In genomic region chr6:106574729-106575458, GRCh38 we compare ENCODE assay signal across 11 cellular contexts. TPM values are rescaled to one million over a fixed set of nuclear protein-coding genes. Genes with fewer than 3 reads are reported as not detected.
DNase-seq lines count a peak whose midpoint lies in the region.
"Had no signal": no experiment of that assay in that cellular context is flagged by ENCODE, and none has a peak within 500 bp of the region (broad histone marks: within the 10 kb centered on the region; RNA-seq: fewer than 3 reads in every experiment).

No MANE protein-coding gene starts in this region.

- H3K27ac ChIP-seq in temporal lobe (ENCODE audit: low read depth, low read length), result peak overlapping the region; percentile 23
- no peak overlapping the region for H3K27ac ChIP-seq in CD4-positive, alpha-beta memory T cell (ENCODE audit: low read depth, low read length)
- H3K27ac ChIP-seq: BLaER1 had no signal

- no peak overlapping the region for H3K4me3 Mint-ChIP-seq in activated T-cell treated with anti-CD3 and anti-CD28 coated beads, Interleukin-2, amount 50 U/mL, for 24 hours
- H3K4me3 Mint-ChIP-seq in CD4-positive, alpha-beta memory T cell, result no peak overlapping the region

- H3K27me3 ChIP-seq in adipocyte (replicated peaks; ENCODE audit: control insufficient read depth, insufficient read depth, low read length), result no peaks in the 10 kb centered on the region
- no peaks in the 10 kb centered on the region for H3K27me3 ChIP-seq in CD4-positive, alpha-beta memory T cell (ENCODE audit: insufficient read depth, low read length)
- H3K27me3 ChIP-seq: BLaER1 had no signal

- no peak for DNase-seq in activated T-cell treated with anti-CD3 and anti-CD28 coated beads, Interleukin-2, amount 50 U/mL, for 24 hours
- DNase-seq in activated T-cell treated with anti-CD3 and anti-CD28 coated beads, Interleukin-2, amount 50 U/mL, for 1 hour, result no peak
- DNase-seq in adipocyte (ENCODE audit: low read depth) (peak; percentile 70), iris pigment epithelial cell (ENCODE audit: low read depth) (peak; percentile 67), middle frontal gyrus (ENCODE audit: extremely low spot score, low spot score) (no peak), NCI-H128 (lab: John Stamatoyannopoulos, UW; ENCODE audit: unreplicated experiment) (no peak)
- DNase-seq in CD4-positive, alpha-beta memory T cell, result no peak
- DNase-seq: activated CD4-positive, alpha-beta T cell treated with anti-CD3 and anti-CD28 coated beads, Interleukin-2, amount 50 U/mL, for 1 hour; NCI-H1105 treated with DMSO at 0.1 percent for 48 hours had no signal

- H3K9me3 ChIP-seq in adipocyte (ENCODE audit: control insufficient read depth, low read length), result no peaks in the 10 kb centered on the region
- no peaks in the 10 kb centered on the region for H3K9me3 ChIP-seq in CD4-positive, alpha-beta memory T cell (ENCODE audit: control insufficient read depth in 1 of 2, low read length in 2 of 2)
- H3K9me3 ChIP-seq: BLaER1 had no signal

- peaks cover 5% of the 10 kb centered on the region for H3K4me1 Mint-ChIP-seq in activated T-cell treated with anti-CD3 and anti-CD28 coated beads, Interleukin-2, amount 50 U/mL, for 24 hours (ENCODE audit: low read depth)
- H3K4me1 Mint-ChIP-seq in CD4-positive, alpha-beta memory T cell, result no peaks in the 10 kb centered on the region

- H3K9ac ChIP-seq in adipocyte (ENCODE audit: low read length), result no peak overlapping the region
- H3K9ac ChIP-seq: BLaER1 had no signal

- H3K4me3 ChIP-seq in adipocyte (ENCODE audit: low read length), result no peak overlapping the region
- H3K4me3 ChIP-seq in CD4-positive, alpha-beta memory T cell (ENCODE audit: low read length in 2 of 2), result no peak overlapping the region
- H3K4me3 ChIP-seq: BLaER1 had no signal

- H3K9me3 Mint-ChIP-seq in activated T-cell treated with anti-CD3 and anti-CD28 coated beads, Interleukin-2, amount 50 U/mL, for 24 hours, result no peaks in the 10 kb centered on the region
- no peaks in the 10 kb centered on the region for H3K9me3 Mint-ChIP-seq in CD4-positive, alpha-beta memory T cell

- intact Hi-C loops in CD4-positive, alpha-beta memory T cell (cut with micrococcal nuclease), result no loop called here

- CTCF ChIA-PET in CD4-positive, alpha-beta memory T cell (lab: Charles Lee; ENCODE audit: partially characterized antibody), result interaction anchor here (10.1 kb wide), 1 partner anchor 130 kb away, joined by 341 read pairs; no protein-coding TSS in a partner anchor

- no peaks in the 10 kb centered on the region for H3K27me3 Mint-ChIP-seq in activated T-cell treated with anti-CD3 and anti-CD28 coated beads, Interleukin-2, amount 50 U/mL, for 24 hours
- no peaks in the 10 kb centered on the region for H3K27me3 Mint-ChIP-seq in CD4-positive, alpha-beta memory T cell

- peaks cover 14% of the 10 kb centered on the region for H3K4me1 ChIP-seq in adipocyte (ENCODE audit: control insufficient read depth, insufficient read depth, low read length)
- H3K4me1 ChIP-seq in CD4-positive, alpha-beta memory T cell (ENCODE audit: insufficient read depth, low read length), result no peaks in the 10 kb centered on the region

- peaks cover 32% of the 10 kb centered on the region for H3K36me3 Mint-ChIP-seq in activated T-cell treated with anti-CD3 and anti-CD28 coated beads, Interleukin-2, amount 50 U/mL, for 24 hours (ENCODE audit: low read depth)
- peaks cover 19 to 27% of the 10 kb centered on the region in 2 donors for H3K36me3 Mint-ChIP-seq in CD4-positive, alpha-beta memory T cell

- H3K36me3 ChIP-seq in adipocyte (ENCODE audit: control insufficient read depth, insufficient read depth, low read length, severe bottlenecking), result peaks cover 11% of the 10 kb centered on the region
- H3K36me3 ChIP-seq in CD4-positive, alpha-beta memory T cell (ENCODE audit: insufficient read depth, low read length), result peaks cover 4% of the 10 kb centered on the region

- POLR2A ChIA-PET in CD4-positive, alpha-beta memory T cell (lab: Charles Lee; ENCODE audit: partially characterized antibody), result no interaction called here

- H3K27ac Mint-ChIP-seq in activated T-cell treated with anti-CD3 and anti-CD28 coated beads, Interleukin-2, amount 50 U/mL, for 24 hours, result peak overlapping the region; percentile 53
- peak overlapping the region in 1 of 7 donors; percentile 9 for H3K27ac Mint-ChIP-seq in CD4-positive, alpha-beta memory T cell

RNA-seq across cellular contexts. Expression of gene RTN4IP1, which starts 54.4 kb away (rescaled TPM):
- total RNA-seq in temporal lobe, result 6.9 TPM
- total RNA-seq in CD4-positive, alpha-beta memory T cell, result 1 to 10 TPM; 5.8 to 8.3 TPM
- 1 to 10 TPM; 6.9 to 7.9 TPM for polyA plus RNA-seq in CD4-positive, alpha-beta memory T cell

RNA-seq across cellular contexts. Expression of gene QRSL1, which starts 54.5 kb away (rescaled TPM):
- total RNA-seq in temporal lobe, result 15.5 TPM
- 10 to 100 TPM; 12.3 to 13.4 TPM for total RNA-seq in CD4-positive, alpha-beta memory T cell
- polyA plus RNA-seq in CD4-positive, alpha-beta memory T cell, result 10 to 100 TPM; 10.6 to 14.0 TPM

Comparison
In these comparisons a context has a peak if more than half of its experiments do, and no peak if none do; other contexts are left out.
1. DNase-seq: peak in adipocyte (single experiment) and iris pigment epithelial cell (single experiment); none in activated T-cell treated with anti-CD3 and anti-CD28 coated beads, Interleukin-2, amount 50 U/mL, for 24 hours (single experiment), activated T-cell treated with anti-CD3 and anti-CD28 coated beads, Interleukin-2, amount 50 U/mL, for 1 hour (single experiment), middle frontal gyrus (single experiment), CD4-positive, alpha-beta memory T cell (0 of 5) and NCI-H128 (single experiment).